Comparison of ENCODE assay signal across 9 cellular contexts in genomic region chr11:2139118-2139490, GRCh38. TPM values are rescaled to one million over a fixed set of nuclear protein-coding genes. Genes with fewer than 3 reads are reported as not detected.
DNase-seq lines count a peak whose midpoint lies in the region; ATAC-seq and TF ChIP-seq lines count a peak whose summit lies in the region.
"Had no signal": no experiment of that assay in that cellular context is flagged by ENCODE, and none has a peak within 500 bp of the region (broad histone marks: within the 10 kb centered on the region; RNA-seq: fewer than 3 reads in every experiment).

Gene IGF2 (minus strand): TSS chr11:2139389. CDS start chr11:2135523, 3,866 bp downstream.

- H3K4me1 ChIP-seq in mucosa of descending colon (ENCODE audit: low read depth) (peaks cover 5% of the 10 kb centered on the region), urinary bladder (ENCODE audit: insufficient read depth) (peaks cover 2% of the 10 kb centered on the region)

- no peak within 1 kb of the TSS for H3K27ac ChIP-seq in urinary bladder (ENCODE audit: low read depth)

- under 1% methylated on average over 57 of the region's 58 CpGs for WGBS in urinary bladder

- no peaks in the 10 kb centered on the region for H3K9me3 ChIP-seq in mucosa of descending colon

- intact Hi-C loops in mucosa of descending colon (cut with DNase I, micrococcal nuclease) = no loop called here

- DNase-seq in activated naive CD4-positive, alpha-beta T cell treated with Interleukin-2 at 50 U/mL for 16 hours = peak; percentile 21
- no peak for DNase-seq in activated naive CD4-positive, alpha-beta T cell treated with anti-CD3 and anti-CD28 coated beads, Interleukin-2, amount 50 U/mL, for 16 hours
- DNase-seq in dermis blood vessel endothelial cell (peak; percentile 22), mucosa of descending colon (no peak), COLO829 (ENCODE audit: low spot score) (no peak)
- DNase-seq: activated CD4-positive, CD25-positive, alpha-beta regulatory T cell had no signal

- H3K36me3 ChIP-seq in mucosa of descending colon (ENCODE audit: low read depth) (no peaks in the 10 kb centered on the region), urinary bladder (ENCODE audit: insufficient read depth) (no peaks in the 10 kb centered on the region)

- TF ChIP-seq CTCF in mucosa of descending colon (IDR thresholded peaks at IDR 0.05) = no peak

- ATAC-seq in mucosa of descending colon (no peak), HG03354 (IDR thresholded peaks at IDR 0.05; ENCODE audit: poor library complexity, severe bottlenecking, unreplicated experiment) (no peak), GM18909 (IDR thresholded peaks at IDR 0.05; ENCODE audit: poor library complexity, unreplicated experiment) (no peak)

- H3K4me3 ChIP-seq in mucosa of descending colon = no peak within 1 kb of the TSS
- H3K4me3 ChIP-seq in urinary bladder (ENCODE audit: low read depth, low read length) = peak within 1 kb of the TSS; percentile 48

RNA-seq across cellular contexts. Expression of gene IGF2, which starts in this region (rescaled TPM):
- 3.5 and 11.2 TPM in 2 replicates for total RNA-seq in dermis blood vessel endothelial cell
- total RNA-seq in mucosa of descending colon = 10 to 100 TPM in 2 of 3 donors, 1 to 10 TPM in 1; 7.6 to 27.6 (median 12.1) TPM
- total RNA-seq in urinary bladder = 362 TPM
- polyA plus RNA-seq in urinary bladder = 86.5 TPM

Comparison
In these comparisons a context has a peak if more than half of its experiments do, and no peak if none do; other contexts are left out.
1. RNA of gene IGF2 (total RNA-seq): 362 TPM in urinary bladder (single experiment); 7.6 to 27.6 TPM in mucosa of descending colon and 3.5 to 11.2 TPM in dermis blood vessel endothelial cell; every median in the first group is over 10 times any median in the second.
2. DNase-seq: peak in activated naive CD4-positive, alpha-beta T cell treated with Interleukin-2 at 50 U/mL for 16 hours (single experiment) and dermis blood vessel endothelial cell (single experiment); none in activated naive CD4-positive, alpha-beta T cell treated with anti-CD3 and anti-CD28 coated beads, Interleukin-2, amount 50 U/mL, for 16 hours (single experiment), mucosa of descending colon (0 of 3) and COLO829 (single experiment).